Comparison of ENCODE assay signal across 7 cellular contexts in the genomic region with DNA sequence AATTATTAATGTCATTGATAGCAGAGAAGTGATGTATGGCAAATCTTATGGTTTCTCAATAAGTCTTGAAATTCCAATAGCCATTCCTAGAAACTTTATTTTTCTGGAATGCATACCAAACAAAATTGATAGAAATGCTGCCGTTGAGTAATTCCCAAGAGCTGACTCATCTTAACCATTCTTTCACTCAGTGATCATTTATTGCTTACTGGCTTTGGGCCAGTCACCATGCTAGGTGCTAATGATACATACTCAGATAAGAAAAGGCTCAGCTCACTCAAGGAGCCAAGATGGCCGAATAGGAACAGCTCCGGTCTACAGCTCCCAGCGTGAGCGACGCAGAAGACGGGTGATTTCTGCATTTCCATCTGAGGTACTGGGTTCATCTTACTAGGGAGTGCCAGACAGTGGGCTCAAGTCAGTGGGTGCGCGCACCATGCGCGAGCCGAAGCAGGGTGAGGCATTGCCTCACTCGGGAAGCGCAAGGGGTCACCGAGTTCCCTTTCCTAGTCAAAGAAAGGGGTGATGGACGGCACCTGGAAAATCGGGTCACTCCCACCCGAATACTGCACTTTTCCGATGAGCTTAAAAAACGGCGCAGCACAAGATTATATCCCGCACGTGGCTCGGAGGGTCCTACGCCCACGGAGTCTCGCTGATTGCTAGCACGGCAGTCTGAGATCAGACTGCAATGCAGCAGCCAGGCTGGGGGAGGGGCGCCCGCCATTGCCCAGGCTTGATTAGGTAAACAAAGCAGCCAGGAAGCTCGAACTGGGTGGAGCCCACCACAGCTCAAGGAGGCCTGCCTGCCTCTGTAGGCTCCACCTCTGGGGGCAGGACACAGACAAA.
DNase-seq lines count a peak whose midpoint lies in the region; FAIRE-seq and TF ChIP-seq lines count a peak whose summit lies in the region.
"Not testable (repeated sequence)": the region's sequence is repeated elsewhere in the genome, so short reads cannot be mapped to it uniquely, and the experiment has no call there.

No MANE protein-coding gene starts in this region.

- H3K79me2 ChIP-seq in endothelial cell of umbilical vein (ENCODE audit: control insufficient read depth, insufficient read depth, low read length); keratinocyte (ENCODE audit: control insufficient read depth, insufficient read depth, low read length): not testable (repeated sequence)

- POLR2A ChIA-PET in endothelial cell of umbilical vein (lab: Charles Lee), result not testable (repeated sequence)

- not testable (repeated sequence) for H3K9me1 ChIP-seq in endothelial cell of umbilical vein (replicated peaks; ENCODE audit: control insufficient read depth, extremely low read depth, insufficient read depth, low read length); keratinocyte (ENCODE audit: control insufficient read depth, extremely low read depth, insufficient read depth, low read length)

- H4K20me1 ChIP-seq in endothelial cell of umbilical vein (replicated peaks; ENCODE audit: control insufficient read depth, extremely low read depth, insufficient read depth, low read length); keratinocyte (ENCODE audit: control insufficient read depth, extremely low read depth, insufficient read depth, low read length): not testable (repeated sequence)

- H3K36me3 ChIP-seq in endothelial cell of umbilical vein (ENCODE audit: control insufficient read depth in 2 of 2, extremely low read depth in 1 of 2, insufficient read depth in 2 of 2, low read length in 2 of 2); keratinocyte (ENCODE audit: control insufficient read depth in 2 of 2, extremely low read depth in 1 of 2, insufficient read depth in 2 of 2, low read length in 2 of 2): not testable (repeated sequence)

- intact Hi-C loops in endothelial cell of umbilical vein (cut with micrococcal nuclease); posterior vena cava (cut with DNase I): not testable (repeated sequence)

- H3K4me2 ChIP-seq in endothelial cell of umbilical vein (ENCODE audit: insufficient read depth, low read length), result not testable (repeated sequence)
- peak overlapping the region; percentile 37 for H3K4me2 ChIP-seq in keratinocyte (ENCODE audit: control insufficient read depth, extremely low read depth, insufficient read depth, low read depth, low read length)

- TF ChIP-seq POLR2A in endothelial cell of umbilical vein (IDR thresholded peaks at IDR 0.05; ENCODE audit: low read depth, low read length), result not testable (repeated sequence)

- CTCF ChIA-PET in endothelial cell of umbilical vein (lab: Charles Lee), result not testable (repeated sequence)

- H3K9ac ChIP-seq in endothelial cell of umbilical vein (replicated peaks; ENCODE audit: extremely low read depth, insufficient read depth, low read length); keratinocyte (ENCODE audit: control insufficient read depth, extremely low read depth, insufficient read depth, low read length): not testable (repeated sequence)

- not testable (repeated sequence) for FAIRE-seq in endothelial cell of umbilical vein (lab: Jason Lieb, UNC); keratinocyte (lab: Jason Lieb, UNC)

- peak; percentile 75 for DNase-seq in ELR (ENCODE audit: low read depth)
- peak; percentile 58 for DNase-seq in HT1080 (ENCODE audit: low read depth)
- peak; percentile 47 for DNase-seq in NCI-H748 treated with DMSO at 0.1 percent for 48 hours (lab: John Stamatoyannopoulos, UW)
- peak; percentile 33 for DNase-seq in amniotic epithelial cell (ENCODE audit: low read depth)
- peak; percentile 2 for DNase-seq in endothelial cell of umbilical vein (ENCODE audit: low read depth, low spot score)
- not testable (repeated sequence) for DNase-seq in keratinocyte (ENCODE audit: low read depth, low spot score)
- DNase-seq in posterior vena cava (ENCODE audit: low spot score), result peak; percentile 61

- not testable (repeated sequence) for H3K27me3 ChIP-seq in endothelial cell of umbilical vein (ENCODE audit: control insufficient read depth in 2 of 2, insufficient read depth in 2 of 2, low read length in 2 of 2); keratinocyte (ENCODE audit: control insufficient read depth, extremely low read depth, insufficient read depth, low read length)

- not testable (repeated sequence) for H3K27ac ChIP-seq in endothelial cell of umbilical vein (ENCODE audit: insufficient read depth, low read depth, low read length); keratinocyte (ENCODE audit: control insufficient read depth, insufficient read depth, low read length)

- TF ChIP-seq CTCF in endothelial cell of umbilical vein (IDR thresholded peaks at IDR 0.05; ENCODE audit: extremely low read depth in 1 of 2, insufficient read depth in 1 of 2, low read depth in 1 of 2, low read length in 2 of 2); keratinocyte (optimal IDR thresholded peaks at IDR 0.05 in 1 of 3, IDR thresholded peaks at IDR 0.05 in 1 of 3, conservative IDR thresholded peaks at IDR 0.05 in 1 of 3; ENCODE audit: extremely low read depth in 1 of 3, insufficient read depth in 2 of 3, low read length in 3 of 3): not testable (repeated sequence)

- H3K4me1 ChIP-seq in endothelial cell of umbilical vein (ENCODE audit: control insufficient read depth, extremely low read depth, insufficient read depth, low read length); keratinocyte (ENCODE audit: control insufficient read depth, extremely low read depth, insufficient read depth, low read length): not testable (repeated sequence)

- BruUV-seq in endothelial cell of umbilical vein (replicated peaks; lab: Mats Ljungman, UMichigan), result not testable (repeated sequence)

- not testable (repeated sequence) for H3K9me3 ChIP-seq in endothelial cell of umbilical vein (replicated peaks; ENCODE audit: control insufficient read depth, insufficient read depth, low read length); keratinocyte (ENCODE audit: control insufficient read depth, low read depth, low read length)

- dilution Hi-C loops in endothelial cell of umbilical vein (cut with MboI; ENCODE audit: extremely low pct_ligation_motif_present, low sequenced_read_pairs); keratinocyte (cut with MboI; ENCODE audit: extremely low pct_ligation_motif_present, low sequenced_read_pairs): not testable (repeated sequence)

- not testable (repeated sequence) for H3K4me3 ChIP-seq in endothelial cell of umbilical vein (replicated peaks in 1 of 3; ENCODE audit: insufficient read depth in 1 of 3, low read depth in 1 of 3, low read length in 3 of 3); keratinocyte (ENCODE audit: control insufficient read depth in 2 of 3, extremely low read depth in 1 of 3, insufficient read depth in 2 of 3, low read depth in 1 of 3, low read length in 3 of 3)

- H2AFZ ChIP-seq in endothelial cell of umbilical vein (ENCODE audit: low read depth, low read length); keratinocyte (ENCODE audit: control insufficient read depth, low read length): not testable (repeated sequence)
